Comparison of ENCODE assay signal across 8 cellular contexts in genomic region chr15:35751421-35752133, GRCh38.
DNase-seq lines count a peak whose midpoint lies in the region; ATAC-seq and TF ChIP-seq lines count a peak whose summit lies in the region.

No MANE protein-coding gene starts in this region.

- peak; percentile 67 for DNase-seq in NCI-H2171 treated with DMSO at 0.1 percent for 48 hours (lab: John Stamatoyannopoulos, UW)
- peak; percentile 9 to 35 for DNase-seq in activated CD4-positive, alpha-beta T cell treated with anti-CD3 and anti-CD28 coated beads for 4 hours
- peak; percentile 59 to 84 for DNase-seq in mesothelial cell of epicardium (ENCODE audit: low spot score in 2 of 2, unreplicated experiment in 2 of 2)
- peak; percentile 77 for DNase-seq in stimulated activated CD8-positive, alpha-beta memory T cell treated with anti-CD3 and anti-CD28 coated beads, Interleukin-4, amount 100 ng/mL, for 48 hours
- no peak for DNase-seq in COLO829 (ENCODE audit: low spot score)

- H3K27me3 ChIP-seq in endocrine pancreas (ENCODE audit: control insufficient read depth, insufficient read depth, low read length): no peaks in the 10 kb centered on the region

- ATAC-seq in HG02763 (IDR thresholded peaks at IDR 0.05; ENCODE audit: unreplicated experiment): peak; percentile 53

- H3K4me1 ChIP-seq in endocrine pancreas (ENCODE audit: control insufficient read depth, insufficient read depth, low read length): peaks cover 33% of the 10 kb centered on the region

- TF ChIP-seq CTCF in GM12872 (IDR thresholded peaks at IDR 0.05; ENCODE audit: insufficient read depth, low read depth, low read length) (peak; percentile 84), mesothelial cell of epicardium (IDR thresholded peaks at IDR 0.05; ENCODE audit: unreplicated experiment) (peak; percentile 82)

- no peaks in the 10 kb centered on the region for H3K36me3 ChIP-seq in endocrine pancreas (ENCODE audit: control insufficient read depth, insufficient read depth, low read length)

- H3K4me3 ChIP-seq in endocrine pancreas (ENCODE audit: control insufficient read depth, insufficient read depth, low read length): peak overlapping the region; percentile 30

- H3K4me1 Mint-ChIP-seq in mesothelial cell of epicardium: peaks cover 57% of the 10 kb centered on the region

- no peak overlapping the region for H3K4me3 Mint-ChIP-seq in mesothelial cell of epicardium

- H3K36me3 Mint-ChIP-seq in mesothelial cell of epicardium: no peaks in the 10 kb centered on the region

- no peaks in the 10 kb centered on the region for H3K9me3 ChIP-seq in endocrine pancreas (ENCODE audit: control insufficient read depth, low read length)

- no peaks in the 10 kb centered on the region for H3K27me3 Mint-ChIP-seq in mesothelial cell of epicardium (ENCODE audit: low read depth)

- peak overlapping the region; percentile 86 for H3K27ac Mint-ChIP-seq in mesothelial cell of epicardium

- H3K9me3 Mint-ChIP-seq in mesothelial cell of epicardium: no peaks in the 10 kb centered on the region

- no peak overlapping the region for H3K9ac ChIP-seq in endocrine pancreas (ENCODE audit: control insufficient read depth, insufficient read depth, low read length)
